In the genomic region with DNA sequence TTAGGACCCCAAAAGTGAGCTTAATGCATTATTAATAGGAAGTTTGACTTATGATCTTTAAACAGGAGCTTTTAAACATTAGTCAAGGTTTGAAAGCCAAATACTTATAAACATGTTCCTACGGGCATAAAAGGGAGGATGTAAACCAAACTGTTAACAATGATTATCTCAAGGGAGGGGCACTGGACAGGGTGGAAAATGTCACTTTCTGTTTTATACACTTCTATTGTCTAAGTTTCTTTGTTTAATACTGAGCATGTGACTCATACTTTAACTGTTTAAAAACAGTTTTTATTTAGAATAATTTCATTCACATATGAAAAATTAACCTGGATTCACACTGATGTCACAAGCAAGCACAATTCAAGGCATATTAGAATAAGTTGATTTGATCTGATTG, we compare ENCODE assay signal across 17 cellular contexts. TPM values are rescaled to one million over a fixed set of nuclear protein-coding genes. Genes with fewer than 3 reads are reported as not detected.
A peak's percentile ranks its signal among the peaks of the same experiment; 100 is the strongest.
DNase-seq lines count a peak whose midpoint lies in the region; ATAC-seq and TF ChIP-seq lines count a peak whose summit lies in the region.
"Had no signal": no experiment of that assay in that cellular context is flagged by ENCODE, and none has a peak within 500 bp of the region (broad histone marks: within the 10 kb centered on the region; RNA-seq: fewer than 3 reads in every experiment).

No MANE protein-coding gene starts in this region.

- TF ChIP-seq CTCF in HCT116 (IDR thresholded peaks at IDR 0.05 in 2 of 3, conservative IDR thresholded peaks at IDR 0.05 in 1 of 3; ENCODE audit: borderline replicate concordance in 1 of 3, insufficient read depth in 1 of 3, low read depth in 2 of 3, low read length in 2 of 3) (no peak), RWPE1 (conservative IDR thresholded peaks at IDR 0.05; ENCODE audit: low read depth) (no peak), esophagus squamous epithelium (IDR thresholded peaks at IDR 0.05) (no peak), gastrocnemius medialis (IDR thresholded peaks at IDR 0.05 in 4 of 5, conservative IDR thresholded peaks at IDR 0.05 in 1 of 5) (no peak)

- TF ChIP-seq RAD21 in HCT116 (IDR thresholded peaks at IDR 0.05; ENCODE audit: low read depth) = no peak

- no peak overlapping the region for H3K9ac ChIP-seq in HCT116 (ENCODE audit: low read length)

- RAD21 ChIA-PET in HCT116 (lab: Charles Lee; ENCODE audit: low non-redundant PET in 1 of 2, low total read pairs in 2 of 2, uncharacterized antibody in 2 of 2, unreplicated experiment in 2 of 2) = no interaction called here

- H3K27me3 ChIP-seq in HCT116 (ENCODE audit: insufficient read depth, low read length) (no peaks in the 10 kb centered on the region), esophagus squamous epithelium (peaks cover 0 to 4% (median 0%) of the 10 kb centered on the region in 4 donors), gastrocnemius medialis (no peaks in the 10 kb centered on the region)
- H3K27me3 ChIP-seq: gastroesophageal sphincter had no signal

- H3K27ac ChIP-seq in HCT116 (ENCODE audit: low read depth, low read length) (no peak overlapping the region), RWPE1 (no peak overlapping the region), esophagus squamous epithelium (peak overlapping the region; percentile 61 to 87 (median 76)), gastrocnemius medialis (peak overlapping the region; percentile 37 to 71 (median 50))
- H3K27ac ChIP-seq: cardiac muscle cell had no signal

- H3K79me2 ChIP-seq in HCT116 (ENCODE audit: insufficient read depth, low read length) = no peaks in the 10 kb centered on the region

- POLR2A ChIA-PET in HCT116 (lab: Charles Lee) = no interaction called here
- POLR2A ChIA-PET in RWPE1 (lab: Yijun Ruan, JAX; ENCODE audit: low non-redundant PET) = no interaction called here

- no peak overlapping the region for H3K4me3 ChIP-seq in HCT116 (replicated peaks in 1 of 2; ENCODE audit: low read depth in 1 of 2, low read length in 2 of 2)
- no peak overlapping the region for H3K4me3 ChIP-seq in esophagus squamous epithelium
- no peak overlapping the region for H3K4me3 ChIP-seq in gastrocnemius medialis
- H3K4me3 ChIP-seq: cardiac muscle cell, gastroesophageal sphincter had no signal

- no peak overlapping the region for H3K4me2 ChIP-seq in HCT116 (ENCODE audit: low read length)

- H3K4me1 ChIP-seq in HCT116 (ENCODE audit: control insufficient read depth in 1 of 2, insufficient read depth in 2 of 2, low read length in 2 of 2) = peaks cover 4 to 16% of the 10 kb centered on the region in 2 experiments; a peak in 3 of 4 replicates
- peaks cover 8 to 51% (median 14%) of the 10 kb centered on the region in 3 donors for H3K4me1 ChIP-seq in esophagus squamous epithelium
- peaks cover 4 to 9% of the 10 kb centered on the region in 2 donors for H3K4me1 ChIP-seq in gastrocnemius medialis
- H3K4me1 ChIP-seq: gastroesophageal sphincter had no signal

- CTCF ChIA-PET in HCT116 (lab: Charles Lee) = no interaction called here
- CTCF ChIA-PET in RWPE1 (lab: Yijun Ruan, JAX) = no interaction called here

- H3K36me3 ChIP-seq in HCT116 (ENCODE audit: control insufficient read depth in 1 of 2, insufficient read depth in 2 of 2, low read length in 2 of 2) = no peaks in the 10 kb centered on the region
- no peaks in the 10 kb centered on the region for H3K36me3 ChIP-seq in esophagus squamous epithelium
- no peaks in the 10 kb centered on the region for H3K36me3 ChIP-seq in gastrocnemius medialis
- H3K36me3 ChIP-seq: cardiac muscle cell, gastroesophageal sphincter had no signal

- DNase-seq in HCT116 (ENCODE audit: low read depth, low spot score) = no peak
- peak; percentile 16 for DNase-seq in RWPE1 (ENCODE audit: low spot score)
- DNase-seq in esophagus squamous epithelium (lab: John Stamatoyannopoulos, UW) = no peak
- DNase-seq in gastrocnemius medialis = no peak
- DNase-seq in NCI-H524 treated with DMSO at 0.1 percent for 48 hours (lab: John Stamatoyannopoulos, UW) = no peak
- DNase-seq: activated CD4-positive, alpha-beta memory T cell treated with anti-CD3 and anti-CD28 coated beads for 36 hours; activated CD8-positive, alpha-beta memory T cell treated with anti-CD3 and anti-CD28 coated beads, Interleukin-2, amount 50 U/mL, for 48 hours; cortex of kidney; islet precursor cell; Kasumi-1; NCI-H1048 had no signal

- 6 to 8% methylated on average over 1 of the region's 1 CpG for WGBS in esophagus squamous epithelium, 2 donors

- H4K20me1 ChIP-seq in HCT116 (ENCODE audit: insufficient read depth) = no peaks in the 10 kb centered on the region

- no peaks in the 10 kb centered on the region for H3K9me3 ChIP-seq in HCT116 (ENCODE audit: control insufficient read depth in 1 of 2, insufficient read depth in 1 of 2, low read depth in 1 of 2, low read length in 2 of 2)
- no peaks in the 10 kb centered on the region for H3K9me3 ChIP-seq in esophagus squamous epithelium
- no peaks in the 10 kb centered on the region for H3K9me3 ChIP-seq in gastrocnemius medialis
- H3K9me3 ChIP-seq: gastroesophageal sphincter had no signal

- no TSS peak for BruUV-seq in HCT116 (replicated peaks; lab: Mats Ljungman, UMichigan)

- H3K9me2 ChIP-seq in HCT116 (ENCODE audit: insufficient read depth) = peaks cover 3% of the 10 kb centered on the region; the same call in 1 of the 2 replicates

- TF ChIP-seq POLR2A in HCT116 (IDR thresholded peaks at IDR 0.05; ENCODE audit: borderline replicate concordance, extremely low read depth, insufficient read depth, insufficient read length) (no peak), esophagus squamous epithelium (IDR thresholded peaks at IDR 0.05) (no peak), gastrocnemius medialis (IDR thresholded peaks at IDR 0.05) (no peak)

- intact Hi-C loops in HCT116 (cut with micrococcal nuclease) = no loop called here
- intact Hi-C loops in esophagus squamous epithelium (cut with DNase I) = no loop called here
- intact Hi-C loops in gastrocnemius medialis (cut with DNase I; ENCODE audit: low total_unique reads) = no loop called here

- ATAC-seq in HCT116 (no peak), gastrocnemius medialis (peak; percentile 59 to 64), GM21447 (IDR thresholded peaks at IDR 0.05; ENCODE audit: unreplicated experiment) (no peak), GM19035 (IDR thresholded peaks at IDR 0.05; ENCODE audit: unreplicated experiment) (no peak)
- ATAC-seq: activated CD4-positive, CD25-positive, alpha-beta regulatory T cell treated with anti-CD3 and anti-CD28 coated beads, Interleukin-2, amount 50 U/mL, for 24 hours; activated T-helper 17 cell treated with anti-CD3 and anti-CD28 coated beads, Interleukin-2, amount 50 U/mL, for 72 hours; gastroesophageal sphincter had no signal

- in situ Hi-C loops in gastrocnemius medialis (cut with MboI; ENCODE audit: low sequenced_read_pairs in 4 of 4) = no loop called here

- H2AFZ ChIP-seq in HCT116 (ENCODE audit: low read depth, low read length, poor library complexity, severe bottlenecking) = peak overlapping the region; percentile 2

TF ChIP-seq in HCT116, 20 proteins besides CTCF, POLR2A, EP300 and RAD21:
- TF ChIP-seq JUND (IDR thresholded peaks at IDR 0.05) (no peak), EZH2phosphoT487 (IDR thresholded peaks at IDR 0.05; ENCODE audit: borderline replicate concordance) (no peak), CBX3 (IDR thresholded peaks at IDR 0.05; ENCODE audit: low read depth) (no peak), SP1 (IDR thresholded peaks at IDR 0.05; ENCODE audit: low read depth) (no peak), FOSL1 (IDR thresholded peaks at IDR 0.05; ENCODE audit: low read depth) (no peak)
- TF ChIP-seq, protein P1, sequence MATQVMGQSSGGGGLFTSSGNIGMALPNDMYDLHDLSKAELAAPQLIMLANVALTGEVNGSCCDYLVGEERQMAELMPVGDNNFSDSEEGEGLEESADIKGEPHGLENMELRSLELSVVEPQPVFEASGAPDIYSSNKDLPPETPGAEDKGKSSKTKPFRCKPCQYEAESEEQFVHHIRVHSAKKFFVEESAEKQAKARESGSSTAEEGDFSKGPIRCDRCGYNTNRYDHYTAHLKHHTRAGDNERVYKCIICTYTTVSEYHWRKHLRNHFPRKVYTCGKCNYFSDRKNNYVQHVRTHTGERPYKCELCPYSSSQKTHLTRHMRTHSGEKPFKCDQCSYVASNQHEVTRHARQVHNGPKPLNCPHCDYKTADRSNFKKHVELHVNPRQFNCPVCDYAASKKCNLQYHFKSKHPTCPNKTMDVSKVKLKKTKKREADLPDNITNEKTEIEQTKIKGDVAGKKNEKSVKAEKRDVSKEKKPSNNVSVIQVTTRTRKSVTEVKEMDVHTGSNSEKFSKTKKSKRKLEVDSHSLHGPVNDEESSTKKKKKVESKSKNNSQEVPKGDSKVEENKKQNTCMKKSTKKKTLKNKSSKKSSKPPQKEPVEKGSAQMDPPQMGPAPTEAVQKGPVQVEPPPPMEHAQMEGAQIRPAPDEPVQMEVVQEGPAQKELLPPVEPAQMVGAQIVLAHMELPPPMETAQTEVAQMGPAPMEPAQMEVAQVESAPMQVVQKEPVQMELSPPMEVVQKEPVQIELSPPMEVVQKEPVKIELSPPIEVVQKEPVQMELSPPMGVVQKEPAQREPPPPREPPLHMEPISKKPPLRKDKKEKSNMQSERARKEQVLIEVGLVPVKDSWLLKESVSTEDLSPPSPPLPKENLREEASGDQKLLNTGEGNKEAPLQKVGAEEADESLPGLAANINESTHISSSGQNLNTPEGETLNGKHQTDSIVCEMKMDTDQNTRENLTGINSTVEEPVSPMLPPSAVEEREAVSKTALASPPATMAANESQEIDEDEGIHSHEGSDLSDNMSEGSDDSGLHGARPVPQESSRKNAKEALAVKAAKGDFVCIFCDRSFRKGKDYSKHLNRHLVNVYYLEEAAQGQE (IDR thresholded peaks at IDR 0.05; ENCODE audit: low read depth) = no peak
- TF ChIP-seq, protein P2, sequence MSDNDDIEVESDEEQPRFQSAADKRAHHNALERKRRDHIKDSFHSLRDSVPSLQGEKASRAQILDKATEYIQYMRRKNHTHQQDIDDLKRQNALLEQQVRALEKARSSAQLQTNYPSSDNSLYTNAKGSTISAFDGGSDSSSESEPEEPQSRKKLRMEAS (IDR thresholded peaks at IDR 0.05) = no peak

RNA-seq across cellular contexts. Expression of a gene that starts 18.3 kb away (rescaled TPM):
- total RNA-seq in HCT116 (2021; ENCODE audit: unreplicated experiment) = 93.1 TPM
- polyA plus RNA-seq in HCT116 (2012) = 40.2 and 46.0 TPM in 2 replicates
- 100 to 1,000 TPM in 2 of 4 donors, 10 to 100 TPM in 2; 60.0 to 164 (median 105) TPM for total RNA-seq in esophagus squamous epithelium
- 10 to 100 TPM; 22.5 to 40.6 (median 29.2) TPM for total RNA-seq in gastrocnemius medialis

Comparison
In these comparisons a context has a peak if more than half of its experiments do, and no peak if none do; other contexts are left out.
1. ATAC-seq: peak in gastrocnemius medialis (2 of 2); none in HCT116 (single experiment), GM21447 (single experiment) and GM19035 (single experiment).
2. H3K27ac ChIP-seq: peak in esophagus squamous epithelium (4 of 4) and gastrocnemius medialis (4 of 4); none in HCT116 (single experiment) and RWPE1 (single experiment).